Comparison of ENCODE assay signal across 20 cellular contexts in genomic region chr5:36462295-36463021, GRCh38.
DNase-seq lines count a peak whose midpoint lies in the region; TF ChIP-seq lines count a peak whose summit lies in the region.
"Had no signal": no experiment of that assay in that cellular context is flagged by ENCODE, and none has a peak within 500 bp of the region (broad histone marks: within the 10 kb centered on the region; RNA-seq: fewer than 3 reads in every experiment).

No MANE protein-coding gene starts in this region.

- H3K27ac ChIP-seq in KMS-11 (no peak overlapping the region), SJCRH30 (no peak overlapping the region), caudate nucleus (ENCODE audit: low read depth, low read length) (no peak overlapping the region)
- H3K27ac ChIP-seq: hepatocyte, neutrophil had no signal

- H3K36me3 ChIP-seq in KMS-11 (ENCODE audit: insufficient read depth) = no peaks in the 10 kb centered on the region
- H3K36me3 ChIP-seq in SJCRH30 = no peaks in the 10 kb centered on the region
- H3K36me3 ChIP-seq: neutrophil had no signal

- H3K4me1 Mint-ChIP-seq in osteocyte (ENCODE audit: unreplicated experiment) = no peaks in the 10 kb centered on the region

- DNase-seq in AG10803 (ENCODE audit: low read depth) = peak; percentile 53
- peak; percentile 36 to 49 for DNase-seq in SJCRH30
- peak; percentile 49 for DNase-seq in fibroblast of villous mesenchyme (ENCODE audit: low read depth)
- DNase-seq in NCI-H1694 (lab: John Stamatoyannopoulos, UW) = no peak
- DNase-seq in caudate nucleus (lab: John Stamatoyannopoulos, UW) = no peak
- DNase-seq in osteocyte (ENCODE audit: extremely low spot score, unreplicated experiment) = no peak
- no peak for DNase-seq in ureter (ENCODE audit: low spot score)
- DNase-seq: ACHN; activated CD8-positive, alpha-beta memory T cell treated with anti-CD3 and anti-CD28 coated beads, Interleukin-2, amount 10 ng/mL, durations not matched to agents 7 days and 5 days; CD4-positive, alpha-beta T cell; DMS53; effector memory CD4-positive, alpha-beta T cell; NCI-H1105 treated with DMSO at 0.1 percent for 48 hours; NCI-H526 treated with DMSO at 0.1 percent for 48 hours; right cardiac atrium had no signal

- TF ChIP-seq CTCF in AG10803 (conservative IDR thresholded peaks at IDR 0.05; ENCODE audit: low read length) (no peak), KMS-11 (conservative IDR thresholded peaks at IDR 0.05; ENCODE audit: low read depth, low read length) (no peak), fibroblast of villous mesenchyme (IDR thresholded peaks at IDR 0.05; ENCODE audit: insufficient read depth, low read depth, low read length) (no peak), osteocyte (IDR thresholded peaks at IDR 0.05) (no peak)

- H3K4me3 ChIP-seq in AG10803 (ENCODE audit: low read length) = no peak overlapping the region
- H3K4me3 ChIP-seq in KMS-11 (IDR thresholded peaks at IDR 0.05; ENCODE audit: insufficient read depth, low read depth, low read length) = no peak overlapping the region
- H3K4me3 ChIP-seq in SJCRH30 = no peak overlapping the region
- H3K4me3 ChIP-seq in fibroblast of villous mesenchyme (ENCODE audit: low read depth, low read length) = no peak overlapping the region
- H3K4me3 ChIP-seq: hepatocyte had no signal

- H3K9me3 ChIP-seq in SJCRH30 (replicated peaks) = peaks cover 3% of the 10 kb centered on the region; the same call in 1 of the 2 replicates
- H3K9me3 ChIP-seq: neutrophil had no signal

- peaks cover 24% of the 10 kb centered on the region for H3K27me3 Mint-ChIP-seq in osteocyte (ENCODE audit: unreplicated experiment)
- H3K27me3 Mint-ChIP-seq: type B pancreatic cell had no signal

- no peak overlapping the region for H3K9ac ChIP-seq in KMS-11

- H3K4me2 ChIP-seq in KMS-11 = peak overlapping the region; percentile 40; the same call in 1 of the 2 replicates
- H3K4me2 ChIP-seq: hepatocyte had no signal

- no peaks in the 10 kb centered on the region for H3K36me3 Mint-ChIP-seq in osteocyte (ENCODE audit: unreplicated experiment)
- H3K36me3 Mint-ChIP-seq: activated CD8-positive, alpha-beta memory T cell treated with anti-CD3 and anti-CD28 coated beads, Interleukin-2, amount 10 ng/mL, durations not matched to agents 7 days and 5 days; type B pancreatic cell had no signal

- no peaks in the 10 kb centered on the region for H4K20me1 ChIP-seq in KMS-11 (ENCODE audit: insufficient read depth)

- H3K9me3 Mint-ChIP-seq in osteocyte (ENCODE audit: unreplicated experiment) = no peaks in the 10 kb centered on the region
- H3K9me3 Mint-ChIP-seq: CD4-positive, alpha-beta T cell had no signal

- no peak overlapping the region for H2AFZ ChIP-seq in KMS-11 (ENCODE audit: low read depth)
- H2AFZ ChIP-seq: hepatocyte had no signal

- no peak overlapping the region for H3K4me3 Mint-ChIP-seq in osteocyte (ENCODE audit: unreplicated experiment)
- H3K4me3 Mint-ChIP-seq: activated CD8-positive, alpha-beta memory T cell treated with anti-CD3 and anti-CD28 coated beads, Interleukin-2, amount 10 ng/mL, durations not matched to agents 7 days and 5 days; CD4-positive, alpha-beta T cell; stimulated activated naive CD8-positive, alpha-beta T cell treated with anti-CD3 and anti-CD28 coated beads, Interleukin-15, Interleukin-2, amounts not matched to agents 100 ng/mL and 50 ng/mL, for 24 hours; type B pancreatic cell had no signal

- no peak overlapping the region for H3K27ac Mint-ChIP-seq in osteocyte (ENCODE audit: unreplicated experiment)
- H3K27ac Mint-ChIP-seq: activated CD8-positive, alpha-beta memory T cell treated with anti-CD3 and anti-CD28 coated beads, Interleukin-2, amount 10 ng/mL, durations not matched to agents 7 days and 5 days; CD4-positive, alpha-beta T cell; stimulated activated naive CD8-positive, alpha-beta T cell treated with anti-CD3 and anti-CD28 coated beads, Interleukin-15, Interleukin-2, amounts not matched to agents 100 ng/mL and 50 ng/mL, for 24 hours; type B pancreatic cell had no signal

- no peaks in the 10 kb centered on the region for H3K27me3 ChIP-seq in KMS-11 (ENCODE audit: insufficient read depth, low read depth)
- no peaks in the 10 kb centered on the region for H3K27me3 ChIP-seq in SJCRH30
- H3K27me3 ChIP-seq: hepatocyte, neutrophil had no signal

- peaks cover 38% of the 10 kb centered on the region for H3K4me1 ChIP-seq in KMS-11 (ENCODE audit: low read depth, poor library complexity, severe bottlenecking)
- peaks cover 20% of the 10 kb centered on the region for H3K4me1 ChIP-seq in SJCRH30

- H3K79me2 ChIP-seq in KMS-11 (ENCODE audit: insufficient read depth, low read depth) = no peaks in the 10 kb centered on the region
- H3K79me2 ChIP-seq: hepatocyte had no signal

Comparison
In these comparisons a context has a peak if more than half of its experiments do, and no peak if none do; other contexts are left out.
1. DNase-seq: peak in AG10803 (single experiment), SJCRH30 (2 of 2) and fibroblast of villous mesenchyme (single experiment); none in NCI-H1694 (single experiment), caudate nucleus (0 of 61), osteocyte (single experiment) and ureter (single experiment).